1 cellular context compared by ENCODE assay signal in genomic region chr10:48365668-48366067, GRCh38.
TF ChIP-seq lines count a peak whose summit lies in the region.

No MANE protein-coding gene starts in this region.

TF ChIP-seq in HEK293T, 16 proteins besides CTCF, POLR2A, EP300 and RAD21 (continued from another document):
- TF ChIP-seq BHLHE40 (IDR thresholded peaks at IDR 0.05; ENCODE audit: borderline replicate concordance) (no peak), NFRKB (IDR thresholded peaks at IDR 0.05) (no peak), ZNF384 (IDR thresholded peaks at IDR 0.05) (no peak), CTBP1 (IDR thresholded peaks at IDR 0.05; ENCODE audit: borderline replicate concordance) (no peak), TARDBP (IDR thresholded peaks at IDR 0.05) (no peak), HDGF (IDR thresholded peaks at IDR 0.05; ENCODE audit: borderline replicate concordance) (no peak), SUZ12 (IDR thresholded peaks at IDR 0.05) (no peak), SP1 (IDR thresholded peaks at IDR 0.05) (no peak), LEF1 (IDR thresholded peaks at IDR 0.05; ENCODE audit: borderline replicate concordance) (no peak), ARNT (IDR thresholded peaks at IDR 0.05) (no peak)
